In genomic region chr1:156458181-156458503, GRCh38 we compare ENCODE assay signal across 8 cellular contexts. TPM values are rescaled to one million over a fixed set of nuclear protein-coding genes. Genes with fewer than 3 reads are reported as not detected.
A peak's percentile ranks its signal among the peaks of the same experiment; 100 is the strongest.
DNase-seq lines count a peak whose midpoint lies in the region; TF ChIP-seq lines count a peak whose summit lies in the region.

No MANE protein-coding gene starts in this region.

- H3K27me3 Mint-ChIP-seq in CD14-positive monocyte (ENCODE audit: low read depth in 3 of 3), result peaks cover 0 to 4% (median 0%) of the 10 kb centered on the region in 3 donors

- peaks cover 3 to 4% of the 10 kb centered on the region in 2 donors for H3K36me3 Mint-ChIP-seq in CD14-positive monocyte

- WGBS in lower leg skin, 2 donors, result 66 to 79% methylated on average over 3 of the region's 3 CpGs

- H4K20me1 ChIP-seq in osteoblast (ENCODE audit: insufficient read depth, low read length), result peaks cover 8% of the 10 kb centered on the region

- no peaks in the 10 kb centered on the region for H3K79me2 ChIP-seq in osteoblast (ENCODE audit: insufficient read depth, low read length)

- H2AFZ ChIP-seq in osteoblast (ENCODE audit: low read length), result no peak overlapping the region

- H3K4me2 ChIP-seq in osteoblast (ENCODE audit: insufficient read depth, low read length), result no peak overlapping the region

- H3K27me3 ChIP-seq in osteoblast (ENCODE audit: insufficient read depth, low read length), result no peaks in the 10 kb centered on the region

- H3K9me3 Mint-ChIP-seq in CD14-positive monocyte, result peaks cover 0 to 1% (median 0%) of the 10 kb centered on the region in 7 donors

- intact Hi-C loops in CD14-positive monocyte (cut with micrococcal nuclease), result loop anchor here in 1 of 2 donors (5.0 to 10.0 kb wide), 2 partner anchors 49 to 147 kb away; partner anchors contain the start of gene GPATCH4
- intact Hi-C loops in lower leg skin (cut with DNase I; ENCODE audit: low total_unique reads), result loop anchor here (5.0 kb wide), 1 partner anchor 149 kb away; no protein-coding TSS in a partner anchor

- H3K36me3 ChIP-seq in osteoblast (ENCODE audit: insufficient read depth, low read length), result no peaks in the 10 kb centered on the region

- no peak for TF ChIP-seq POLR2A in lower leg skin (IDR thresholded peaks at IDR 0.05)

- H3K4me1 ChIP-seq in osteoblast (ENCODE audit: insufficient read depth, low read length), result peaks cover 9% of the 10 kb centered on the region

- H3K4me1 Mint-ChIP-seq in CD14-positive monocyte, result peaks cover 34% of the 10 kb centered on the region

- H3K9me3 ChIP-seq in osteoblast (ENCODE audit: low read depth, low read length), result no peaks in the 10 kb centered on the region

- TF ChIP-seq CTCF in CD14-positive monocyte (IDR thresholded peaks at IDR 0.05) (no peak), coronary artery (IDR thresholded peaks at IDR 0.05) (no peak), osteoblast (IDR thresholded peaks at IDR 0.05; ENCODE audit: extremely low read depth, low read depth, low read length) (no peak), lower leg skin (IDR thresholded peaks at IDR 0.05) (no peak)

- H3K4me3 ChIP-seq in coronary artery (no peak overlapping the region), osteoblast (ENCODE audit: insufficient read depth, low read length) (no peak overlapping the region), lower leg skin (ENCODE audit: low read depth, poor library complexity, severe bottlenecking) (no peak overlapping the region)

- no peak for DNase-seq in CD14-positive monocyte (ENCODE audit: low spot score)
- DNase-seq in LHCN-M2 (ENCODE audit: low read depth), result peak; percentile 53
- no peak for DNase-seq in coronary artery (ENCODE audit: low spot score)
- DNase-seq in osteoblast (ENCODE audit: insufficient read length, low spot score, missing footprints), result peak; percentile 83
- DNase-seq in lower leg skin (ENCODE audit: low spot score in 2 of 2), result no peak
- DNase-seq in AML-193 (lab: John Stamatoyannopoulos, UW), result no peak
- no peak for DNase-seq in NCI-H446 (lab: John Stamatoyannopoulos, UW)
- DNase-seq in stimulated activated CD4-positive, alpha-beta T cell treated with anti-CD3 and anti-CD28 coated beads, Interleukin-12 subunit alpha, Interleukin-12 subunit beta, amount 100 ng/mL, for 4 hours, result no peak

- H3K4me3 Mint-ChIP-seq in CD14-positive monocyte, result no peak overlapping the region

- peak overlapping the region; percentile 99 to 100 (median 99) for H3K27ac Mint-ChIP-seq in CD14-positive monocyte

- H3K27ac ChIP-seq in coronary artery, result peak overlapping the region; percentile 98 to 100
- peak overlapping the region; percentile 65 for H3K27ac ChIP-seq in osteoblast (ENCODE audit: low read depth, low read length)

RNA-seq across cellular contexts. Expression of gene MEF2D, which starts 42.4 kb away (rescaled TPM):
- polyA plus RNA-seq in CD14-positive monocyte, result 1 to 10 TPM; 4.5 to 8.0 TPM
- total RNA-seq in LHCN-M2 (2014; rRNA removed) (21.9 and 23.2 TPM in 2 replicates), osteoblast (12.4 and 14.1 TPM in 2 replicates), lower leg skin (10 to 100 TPM; 32.1 to 67.3 (median 55.6) TPM)
- 27.4 TPM for polyA plus RNA-seq in LHCN-M2 (2012)

Comparison
In these comparisons a context has a peak if more than half of its experiments do, and no peak if none do; other contexts are left out.
1. DNase-seq: peak in LHCN-M2 (single experiment) and osteoblast (single experiment); none in CD14-positive monocyte (single experiment), coronary artery (single experiment), lower leg skin (0 of 2), AML-193 (0 of 2), NCI-H446 (0 of 2) and stimulated activated CD4-positive, alpha-beta T cell treated with anti-CD3 and anti-CD28 coated beads, Interleukin-12 subunit alpha, Interleukin-12 subunit beta, amount 100 ng/mL, for 4 hours (single experiment).